In genomic region chr12:119102714-119103113, GRCh38 we compare ENCODE assay signal across 20 cellular contexts.
A peak's percentile ranks its signal among the peaks of the same experiment; 100 is the strongest.
DNase-seq lines count a peak whose midpoint lies in the region; ATAC-seq and TF ChIP-seq lines count a peak whose summit lies in the region.
"Had no signal": no experiment of that assay in that cellular context is flagged by ENCODE, and none has a peak within 500 bp of the region (broad histone marks: within the 10 kb centered on the region; RNA-seq: fewer than 3 reads in every experiment).

No MANE protein-coding gene starts in this region.

- H3K4me1 ChIP-seq in IMR-90 (ENCODE audit: control insufficient read depth, insufficient read depth, low read length) (no peaks in the 10 kb centered on the region), endodermal cell (ENCODE audit: control insufficient read depth, insufficient read depth, low read length) (peaks cover 5% of the 10 kb centered on the region), lower lobe of right lung (no peaks in the 10 kb centered on the region)
- H3K4me1 ChIP-seq: BLaER1, Caco-2 had no signal

- no peak overlapping the region for H2AFZ ChIP-seq in IMR-90 (replicated peaks; ENCODE audit: low read length, poor library complexity)
- H2AFZ ChIP-seq: GM23248 had no signal

- H3K27me3 Mint-ChIP-seq in endodermal cell (ENCODE audit: insufficient read depth) = peaks cover 13% of the 10 kb centered on the region
- H3K27me3 Mint-ChIP-seq: B cell; CD4-positive, CD25-positive, alpha-beta regulatory T cell had no signal

- peaks cover 17% of the 10 kb centered on the region for H3K9me3 Mint-ChIP-seq in endodermal cell

- dilution Hi-C loops in IMR-90 (cut with HindIII; ENCODE audit: low sequenced_read_pairs, unreplicated experiment) = no loop called here

- H3K36me3 Mint-ChIP-seq in endodermal cell (ENCODE audit: low read depth) = no peaks in the 10 kb centered on the region
- H3K36me3 Mint-ChIP-seq: CD4-positive, CD25-positive, alpha-beta regulatory T cell; CD8-positive, alpha-beta T cell had no signal

- no peak overlapping the region for H2BK5ac ChIP-seq in IMR-90 (ENCODE audit: low read depth, low read length, poor library complexity, severe bottlenecking)

- WGBS in IMR-90 (ENCODE audit: extremely low coverage in 2 of 2, insufficient read length in 1 of 2), 2 experiments = no CpG with 5 or more reads among the region's 1 CpG
- 90 to 100% methylated on average over 1 of the region's 1 CpG for WGBS in endodermal cell (ENCODE audit: insufficient coverage in 1 of 2, insufficient read length in 1 of 2), 2 experiments

- H3K23ac ChIP-seq in IMR-90 (ENCODE audit: low read depth, low read length) = no peak overlapping the region

- no peak overlapping the region for H3K4ac ChIP-seq in IMR-90 (ENCODE audit: low read depth, low read length)

- H2BK15ac ChIP-seq in IMR-90 (ENCODE audit: low read depth, low read length) = no peak overlapping the region

- H3K18ac ChIP-seq in IMR-90 (ENCODE audit: low read depth, low read length) = no peak overlapping the region

- peaks cover 7% of the 10 kb centered on the region; the same call in 1 of the 2 replicates for H3K9me3 ChIP-seq in IMR-90 (ENCODE audit: control insufficient read depth, insufficient read depth, low read length)
- peaks cover 13% of the 10 kb centered on the region for H3K9me3 ChIP-seq in endodermal cell (ENCODE audit: control insufficient read depth, low read length)
- no peaks in the 10 kb centered on the region for H3K9me3 ChIP-seq in lower lobe of right lung
- H3K9me3 ChIP-seq: BLaER1 had no signal

- H3K9ac ChIP-seq in IMR-90 (ENCODE audit: low read depth, low read length) = no peak overlapping the region
- H3K9ac ChIP-seq in endodermal cell (ENCODE audit: extremely low read depth, low read length, poor library complexity, severe bottlenecking) = no peak overlapping the region
- H3K9ac ChIP-seq: BLaER1, GM23248 had no signal

- no peaks in the 10 kb centered on the region for H4K20me1 ChIP-seq in IMR-90 (ENCODE audit: insufficient read depth, low read length)
- H4K20me1 ChIP-seq: BLaER1 had no signal

- TF ChIP-seq POLR2A in IMR-90 (IDR thresholded peaks at IDR 0.05; ENCODE audit: low read depth, low read length) = no peak

- H3K4me3 Mint-ChIP-seq in endodermal cell = no peak overlapping the region
- H3K4me3 Mint-ChIP-seq: B cell; CD4-positive, CD25-positive, alpha-beta regulatory T cell; CD8-positive, alpha-beta T cell had no signal

- H3K4me2 ChIP-seq in IMR-90 (ENCODE audit: low read depth, low read length) = no peak overlapping the region
- H3K4me2 ChIP-seq: BLaER1 had no signal

- no peak overlapping the region for H4K8ac ChIP-seq in IMR-90 (ENCODE audit: low read depth in 2 of 2, low read length in 2 of 2)

- CTCF ChIA-PET in IMR-90 (lab: Yijun Ruan, JAX) = no interaction called here

- TF ChIP-seq CTCF in 22Rv1 (IDR thresholded peaks at IDR 0.05) = no peak
- TF ChIP-seq CTCF in IMR-90 (conservative IDR thresholded peaks at IDR 0.05; ENCODE audit: low read depth, low read length) = no peak
- no peak for TF ChIP-seq CTCF in endodermal cell (conservative IDR thresholded peaks at IDR 0.05)
- TF ChIP-seq CTCF in lower lobe of right lung (IDR thresholded peaks at IDR 0.05) = no peak

- H2AK9ac ChIP-seq in IMR-90 (replicated peaks; ENCODE audit: low read depth, low read length, poor library complexity) = no peak overlapping the region

- no peaks in the 10 kb centered on the region for H3K9me1 ChIP-seq in IMR-90 (ENCODE audit: insufficient read depth, low read length)

- no peak overlapping the region for H4K91ac ChIP-seq in IMR-90 (ENCODE audit: insufficient read depth, low read depth, low read length)

- H2AK5ac ChIP-seq in IMR-90 (ENCODE audit: low read depth, low read length) = no peak overlapping the region

- H3K36me3 ChIP-seq in IMR-90 (ENCODE audit: control insufficient read depth, insufficient read depth, low read length) = no peaks in the 10 kb centered on the region
- no peaks in the 10 kb centered on the region for H3K36me3 ChIP-seq in endodermal cell (ENCODE audit: control insufficient read depth, insufficient read depth, low read length)
- no peaks in the 10 kb centered on the region for H3K36me3 ChIP-seq in lower lobe of right lung
- H3K36me3 ChIP-seq: BLaER1 had no signal

- H4K5ac ChIP-seq in IMR-90 (ENCODE audit: low read depth, low read length) = no peak overlapping the region

- intact Hi-C loops in IMR-90 (cut with micrococcal nuclease) (no loop called here), lower lobe of right lung (cut with DNase I) (no loop called here)

- H3K79me1 ChIP-seq in IMR-90 (ENCODE audit: low read depth in 1 of 2, low read length in 2 of 2) = no peaks in the 10 kb centered on the region

- DNase-seq in IMR-90 (no peak), endodermal cell (peak; percentile 15), lower lobe of right lung (no peak), DMS79 (lab: John Stamatoyannopoulos, UW) (no peak), NCI-H1105 (lab: John Stamatoyannopoulos, UW) (no peak)
- no peak for DNase-seq in activated CD4-positive, alpha-beta T cell treated with anti-CD3 and anti-CD28 coated beads, Interleukin-2, amount 50 U/mL, for 48 hours
- DNase-seq: Caco-2; CD4-positive, CD25-positive, alpha-beta regulatory T cell; CD8-positive, alpha-beta T cell; DMS153; EL; GDM1; GM23248; H7; HCEC 1CT had no signal

- ATAC-seq in IMR-90 (ENCODE audit: low read depth) = no peak
- ATAC-seq in lower lobe of right lung = peak; percentile 17 to 39
- ATAC-seq: CD8-positive, alpha-beta T cell; GM12878 had no signal

- H2BK120ac ChIP-seq in IMR-90 (ENCODE audit: low read depth, low read length) = no peak overlapping the region

- no peak overlapping the region for H3K4me3 ChIP-seq in IMR-90 (ENCODE audit: insufficient read depth, low read depth, low read length)
- H3K4me3 ChIP-seq in endodermal cell (ENCODE audit: low read length) = no peak overlapping the region
- H3K4me3 ChIP-seq in lower lobe of right lung = no peak overlapping the region
- H3K4me3 ChIP-seq: BLaER1, GM12878, GM23248 had no signal

- H3K14ac ChIP-seq in IMR-90 (replicated peaks; ENCODE audit: low read depth, low read length) = no peak overlapping the region

- H3K27ac ChIP-seq in 22Rv1 (peak overlapping the region; percentile 51), IMR-90 (ENCODE audit: insufficient read depth, low read length) (no peak overlapping the region), endodermal cell (ENCODE audit: low read depth, low read length) (no peak overlapping the region), lower lobe of right lung (no peak overlapping the region)
- H3K27ac ChIP-seq: BLaER1, C4-2B, GM23248 had no signal

- in situ Hi-C loops in IMR-90 (cut with MboI; ENCODE audit: low sequenced_read_pairs) = no loop called here

- no peak overlapping the region for H2BK20ac ChIP-seq in IMR-90 (ENCODE audit: low read depth, low read length)

- POLR2A ChIA-PET in IMR-90 (lab: Charles Lee; ENCODE audit: unreplicated experiment) = no interaction called here

- no peak overlapping the region for H3K56ac ChIP-seq in IMR-90 (ENCODE audit: extremely low read depth, insufficient read depth, low read length)

- no peak overlapping the region for H3K27ac Mint-ChIP-seq in endodermal cell
- H3K27ac Mint-ChIP-seq: B cell; CD4-positive, CD25-positive, alpha-beta regulatory T cell; CD8-positive, alpha-beta T cell had no signal

- TF ChIP-seq RAD21 in IMR-90 (IDR thresholded peaks at IDR 0.05; ENCODE audit: low read length) = no peak

- no peaks in the 10 kb centered on the region for H3K27me3 ChIP-seq in IMR-90 (ENCODE audit: control insufficient read depth, insufficient read depth, low read length)
- no peaks in the 10 kb centered on the region for H3K27me3 ChIP-seq in endodermal cell (ENCODE audit: control insufficient read depth, insufficient read depth, low read length, poor library complexity, severe bottlenecking)
- H3K27me3 ChIP-seq in lower lobe of right lung (ENCODE audit: low read depth) = no peaks in the 10 kb centered on the region
- H3K27me3 ChIP-seq: BLaER1 had no signal

- peaks cover 2% of the 10 kb centered on the region for H3K4me1 Mint-ChIP-seq in endodermal cell
- H3K4me1 Mint-ChIP-seq: B cell; CD4-positive, CD25-positive, alpha-beta regulatory T cell had no signal

- no TSS peak for BruUV-seq in IMR-90 (replicated peaks; lab: Mats Ljungman, UMichigan)

TF ChIP-seq in IMR-90, 13 proteins besides CTCF, POLR2A, EP300 and RAD21:
- peak; percentile 67 for TF ChIP-seq MAFK (IDR thresholded peaks at IDR 0.05; ENCODE audit: low read depth, low read length)
- no peak for TF ChIP-seq MXI1 (IDR thresholded peaks at IDR 0.05; ENCODE audit: borderline replicate concordance, low read depth, low read length)
TF ChIP-seq in IMR-90: peak in this region for 1.
